Comparison of ENCODE assay signal across 8 cellular contexts in genomic region chr10:14603539-14604102, GRCh38.
A peak's percentile ranks its signal among the peaks of the same experiment; 100 is the strongest.
DNase-seq lines count a peak whose midpoint lies in the region; ATAC-seq and TF ChIP-seq lines count a peak whose summit lies in the region.

No MANE protein-coding gene starts in this region.

- H3K27ac ChIP-seq in naive thymus-derived CD4-positive, alpha-beta T cell (ENCODE audit: low read depth, low read length): peak overlapping the region; percentile 73

- peaks cover 0 to 8% (median 0%) of the 10 kb centered on the region in 3 experiments for H3K36me3 ChIP-seq in naive thymus-derived CD4-positive, alpha-beta T cell (ENCODE audit: control insufficient read depth in 2 of 3, insufficient read depth in 3 of 3, low read length in 3 of 3)

- H3K27me3 ChIP-seq in naive thymus-derived CD4-positive, alpha-beta T cell (ENCODE audit: control insufficient read depth in 2 of 2, insufficient read depth in 2 of 2, low read length in 2 of 2): no peaks in the 10 kb centered on the region

- H3K4me3 ChIP-seq in naive thymus-derived CD4-positive, alpha-beta T cell (ENCODE audit: low read length): peak overlapping the region; percentile 75

- peak; percentile 8 for ATAC-seq in HG02943 (IDR thresholded peaks at IDR 0.05; ENCODE audit: low read depth, unreplicated experiment)
- ATAC-seq in SK-N-SH treated with all-trans-retinoic acid at 6 μM for 48 hours: peak; percentile 7; the same call in 1 of the 3 replicates
- peak; percentile 8 for ATAC-seq in naive thymus-derived CD4-positive, alpha-beta T cell
- no peak for ATAC-seq in HG03378 (IDR thresholded peaks at IDR 0.05; ENCODE audit: unreplicated experiment)

- H3K9me3 Mint-ChIP-seq in endothelial cell (ENCODE audit: unreplicated experiment): no peaks in the 10 kb centered on the region
- H3K9me3 Mint-ChIP-seq in naive thymus-derived CD4-positive, alpha-beta T cell: peaks cover 0 to 3% (median 0%) of the 10 kb centered on the region in 11 donors

- peak; percentile 77 for DNase-seq in activated CD8-positive, alpha-beta memory T cell treated with anti-CD3 and anti-CD28 coated beads for 24 hours
- DNase-seq in activated CD8-positive, alpha-beta memory T cell treated with anti-CD3 and anti-CD28 coated beads, Interleukin-2, amount 50 U/mL, for 4 hours: no peak
- no peak for DNase-seq in endothelial cell (ENCODE audit: low spot score)
- peak in 3 of 9 donors; percentile 25 to 35 (median 29) for DNase-seq in naive thymus-derived CD4-positive, alpha-beta T cell
- DNase-seq in GM13977 (ENCODE audit: low spot score): no peak

- intact Hi-C loops in naive thymus-derived CD4-positive, alpha-beta T cell (cut with micrococcal nuclease): loop anchor here (1.0 to 10.0 kb wide), 14 partner anchors 14 to 816 kb away; partner anchors contain the start of genes MEIG1 (in 2 of the 2), CDNF (in 1 of the 2), DCLRE1C (in 1 of the 2) and HSPA14 (in 1 of the 2)

- H3K4me3 Mint-ChIP-seq in endothelial cell (ENCODE audit: unreplicated experiment): peak overlapping the region; percentile 100
- H3K4me3 Mint-ChIP-seq in naive thymus-derived CD4-positive, alpha-beta T cell: peak overlapping the region; percentile 90 to 100 (median 96)

- POLR2A ChIA-PET in naive thymus-derived CD4-positive, alpha-beta T cell (lab: Charles Lee): interaction anchor here (1.0 to 3.4 kb wide), 4 partner anchors 14 to 46 kb away, joined by 3 to 14 read pairs (median 3); no protein-coding TSS in a partner anchor

- TF ChIP-seq CTCF in endothelial cell (IDR thresholded peaks at IDR 0.05; ENCODE audit: unreplicated experiment) (no peak), GM13977 (IDR thresholded peaks at IDR 0.05; ENCODE audit: extremely low read depth, insufficient read depth, missing control alignments) (no peak)

- peaks cover 48% of the 10 kb centered on the region for H3K36me3 Mint-ChIP-seq in endothelial cell (ENCODE audit: low read depth, unreplicated experiment)
- peaks cover 6 to 41% (median 13%) of the 10 kb centered on the region in 5 donors for H3K36me3 Mint-ChIP-seq in naive thymus-derived CD4-positive, alpha-beta T cell

- peaks cover 14% of the 10 kb centered on the region for H3K27me3 Mint-ChIP-seq in endothelial cell (ENCODE audit: unreplicated experiment)
- peaks cover 0 to 2% (median 0%) of the 10 kb centered on the region in 5 donors for H3K27me3 Mint-ChIP-seq in naive thymus-derived CD4-positive, alpha-beta T cell

- H3K9me3 ChIP-seq in naive thymus-derived CD4-positive, alpha-beta T cell (ENCODE audit: control insufficient read depth in 2 of 3, low read length in 3 of 3): no peaks in the 10 kb centered on the region

- H3K27ac Mint-ChIP-seq in endothelial cell (ENCODE audit: unreplicated experiment): peak overlapping the region; percentile 97
- H3K27ac Mint-ChIP-seq in naive thymus-derived CD4-positive, alpha-beta T cell: peak overlapping the region; percentile 86 to 98 (median 95)

- H3K4me1 ChIP-seq in naive thymus-derived CD4-positive, alpha-beta T cell (ENCODE audit: control insufficient read depth in 2 of 2, insufficient read depth in 2 of 2, low read length in 2 of 2): peaks cover 29 to 40% of the 10 kb centered on the region in 2 donors

- peaks cover 56% of the 10 kb centered on the region for H3K4me1 Mint-ChIP-seq in endothelial cell (ENCODE audit: unreplicated experiment)
- peaks cover 50 to 67% (median 65%) of the 10 kb centered on the region in 7 donors for H3K4me1 Mint-ChIP-seq in naive thymus-derived CD4-positive, alpha-beta T cell

- in situ Hi-C loops in GM13977 (cut with MboI; ENCODE audit: low pct_unique_long_range_greater_than_20kb, low sequenced_read_pairs, unreplicated experiment): no loop called here

- CTCF ChIA-PET in naive thymus-derived CD4-positive, alpha-beta T cell (lab: Charles Lee): no interaction called here

TF ChIP-seq in SK-N-SH treated with all-trans-retinoic acid at 6 μM for 48 hours, 23 proteins besides CTCF, POLR2A, EP300 and RAD21:
- TF ChIP-seq ARNTL (CRISPR knock-in tag; IDR thresholded peaks at IDR 0.05; ENCODE audit: borderline replicate concordance, low read depth) (no peak), TCF4 (CRISPR knock-in tag; IDR thresholded peaks at IDR 0.05; ENCODE audit: borderline replicate concordance) (no peak), ZFP30 (CRISPR knock-in tag; IDR thresholded peaks at IDR 0.05) (no peak), POU6F1 (CRISPR knock-in tag; IDR thresholded peaks at IDR 0.05; ENCODE audit: borderline replicate concordance, low read depth) (no peak), ZC3H10 (CRISPR knock-in tag; IDR thresholded peaks at IDR 0.05) (no peak), CSDC2 (CRISPR knock-in tag; IDR thresholded peaks at IDR 0.05) (no peak), BACH2 (CRISPR knock-in tag; IDR thresholded peaks at IDR 0.05; ENCODE audit: borderline replicate concordance) (no peak), ISL1 (CRISPR knock-in tag; IDR thresholded peaks at IDR 0.05) (no peak), GLIS3 (CRISPR knock-in tag; IDR thresholded peaks at IDR 0.05) (no peak), RARB (CRISPR knock-in tag; IDR thresholded peaks at IDR 0.05) (no peak), ZFP3 (CRISPR knock-in tag; IDR thresholded peaks at IDR 0.05) (no peak), SNAI2 (CRISPR knock-in tag; IDR thresholded peaks at IDR 0.05) (no peak), ZNF70 (CRISPR knock-in tag; IDR thresholded peaks at IDR 0.05) (no peak), ZNF565 (CRISPR knock-in tag; conservative IDR thresholded peaks at IDR 0.05; ENCODE audit: low read depth) (no peak), PPARA (CRISPR knock-in tag; IDR thresholded peaks at IDR 0.05; ENCODE audit: borderline replicate concordance) (no peak)
